Comparison of ENCODE assay signal across 8 cellular contexts in genomic region chr3:57756528-57757401, GRCh38. TPM values are rescaled to one million over a fixed set of nuclear protein-coding genes. Genes with fewer than 3 reads are reported as not detected.
DNase-seq lines count a peak whose midpoint lies in the region; ATAC-seq and TF ChIP-seq lines count a peak whose summit lies in the region.

No MANE protein-coding gene starts in this region.

- H3K36me3 ChIP-seq in KMS-11 (ENCODE audit: insufficient read depth) = no peaks in the 10 kb centered on the region; the same call in 1 of the 2 replicates
- H3K36me3 ChIP-seq in ectodermal cell (ENCODE audit: control insufficient read depth, insufficient read depth, low read length) = no peaks in the 10 kb centered on the region

- H3K9me3 ChIP-seq in ectodermal cell (ENCODE audit: control insufficient read depth, low read length) = no peaks in the 10 kb centered on the region

- peak overlapping the region; percentile 94 for H3K9ac ChIP-seq in KMS-11

- peak overlapping the region; percentile 82 for H3K27ac Mint-ChIP-seq in Calu3 (ENCODE audit: unreplicated experiment)
- H3K27ac Mint-ChIP-seq in activated CD4-positive, alpha-beta memory T cell treated with anti-CD3 and anti-CD28 coated beads for 36 hours = peak overlapping the region; percentile 98

- intact Hi-C loops in Calu3 (cut with micrococcal nuclease; ENCODE audit: unreplicated experiment) = loop anchor here (1.0 to 10.0 kb wide), 3 partner anchors 47 to 162 kb away; partner anchors contain the start of gene ARF4
- intact Hi-C loops in activated CD4-positive, alpha-beta memory T cell treated with anti-CD3 and anti-CD28 coated beads for 36 hours (cut with micrococcal nuclease) = loop anchor here (1.0 to 10.0 kb wide), 8 partner anchors 49 to 676 kb away; partner anchors contain the start of genes APPL1, ARF4, PDE12 and PDHB

- H3K27me3 ChIP-seq in KMS-11 (ENCODE audit: insufficient read depth, low read depth) (no peaks in the 10 kb centered on the region), ectodermal cell (ENCODE audit: control insufficient read depth, insufficient read depth, low read length, poor library complexity, severe bottlenecking) (peaks cover 7% of the 10 kb centered on the region)

- H3K27me3 Mint-ChIP-seq in Calu3 (ENCODE audit: unreplicated experiment) = no peaks in the 10 kb centered on the region
- H3K27me3 Mint-ChIP-seq in activated CD4-positive, alpha-beta memory T cell treated with anti-CD3 and anti-CD28 coated beads for 36 hours = no peaks in the 10 kb centered on the region

- no peaks in the 10 kb centered on the region for H4K20me1 ChIP-seq in KMS-11 (ENCODE audit: insufficient read depth)

- no peaks in the 10 kb centered on the region for H3K9me3 Mint-ChIP-seq in Calu3 (ENCODE audit: low read depth, unreplicated experiment)
- H3K9me3 Mint-ChIP-seq in activated CD4-positive, alpha-beta memory T cell treated with anti-CD3 and anti-CD28 coated beads for 36 hours = no peaks in the 10 kb centered on the region

- H3K4me1 Mint-ChIP-seq in Calu3 (ENCODE audit: low read depth, unreplicated experiment) = peaks cover 18% of the 10 kb centered on the region
- peaks cover 40% of the 10 kb centered on the region for H3K4me1 Mint-ChIP-seq in activated CD4-positive, alpha-beta memory T cell treated with anti-CD3 and anti-CD28 coated beads for 36 hours (ENCODE audit: low read depth)

- CTCF ChIA-PET in Calu3 (lab: Charles Lee) = interaction anchor here (0.8 to 1.7 kb wide), 4 partner anchors 14 to 68 kb away, joined by 3 to 4 read pairs (median 4); partner anchors contain the start of gene DENND6A
- CTCF ChIA-PET in activated CD4-positive, alpha-beta memory T cell treated with anti-CD3 and anti-CD28 coated beads for 36 hours (lab: Charles Lee) = interaction anchor here (0.8 to 1.4 kb wide), 4 partner anchors 74 to 359 kb away, joined by 3 to 8 read pairs (median 4); partner anchors contain the start of gene PDE12

- H3K79me2 ChIP-seq in KMS-11 (ENCODE audit: insufficient read depth, low read depth) = peaks cover 46% of the 10 kb centered on the region

- H3K36me3 Mint-ChIP-seq in Calu3 (ENCODE audit: insufficient read depth, unreplicated experiment) = peaks cover 55% of the 10 kb centered on the region
- peaks cover 23% of the 10 kb centered on the region for H3K36me3 Mint-ChIP-seq in activated CD4-positive, alpha-beta memory T cell treated with anti-CD3 and anti-CD28 coated beads for 36 hours

- DNase-seq in Calu3 = peak; percentile 38
- DNase-seq in activated CD4-positive, alpha-beta memory T cell treated with anti-CD3 and anti-CD28 coated beads for 36 hours = peak; percentile 61
- DNase-seq in lung microvascular endothelial cell (ENCODE audit: low read depth in 2 of 2) = peak; percentile 59 to 60
- DNase-seq in stimulated activated CD8-positive, alpha-beta memory T cell treated with anti-CD3 and anti-CD28 coated beads, Interleukin-2, amount 100 ng/mL, for 1 hour (ENCODE audit: low read depth in 2 of 2) = peak; percentile 4 to 10
- no peak for DNase-seq in H4 (ENCODE audit: low spot score)

- POLR2A ChIA-PET in activated CD4-positive, alpha-beta memory T cell treated with anti-CD3 and anti-CD28 coated beads for 36 hours (lab: Charles Lee) = interaction anchor here (0.7 to 1.9 kb wide), 5 partner anchors 64 to 549 kb away, joined by 3 to 13 read pairs (median 3); partner anchors contain the start of genes ARF4, DENND6A, HTD2 and PDE12

- H2AFZ ChIP-seq in KMS-11 (ENCODE audit: low read depth) = peak overlapping the region; percentile 94

- peaks cover 19% of the 10 kb centered on the region for H3K4me1 ChIP-seq in KMS-11 (ENCODE audit: low read depth, poor library complexity, severe bottlenecking)
- peaks cover 4% of the 10 kb centered on the region for H3K4me1 ChIP-seq in ectodermal cell (ENCODE audit: control insufficient read depth, insufficient read depth, low read length)

- peak overlapping the region; percentile 45 for H3K4me2 ChIP-seq in KMS-11

- WGBS in ectodermal cell, 2 experiments = 0% methylated on average over 84 of the region's 84 CpGs

- peak overlapping the region; percentile 89 for H3K4me3 Mint-ChIP-seq in Calu3 (ENCODE audit: low read depth, unreplicated experiment)
- peak overlapping the region; percentile 97 for H3K4me3 Mint-ChIP-seq in activated CD4-positive, alpha-beta memory T cell treated with anti-CD3 and anti-CD28 coated beads for 36 hours

- peak overlapping the region; percentile 17 for H3K4me3 ChIP-seq in KMS-11 (IDR thresholded peaks at IDR 0.05; ENCODE audit: insufficient read depth, low read depth, low read length)
- H3K4me3 ChIP-seq in ectodermal cell (ENCODE audit: insufficient read depth, low read depth, low read length) = peak overlapping the region; percentile 78

- H3K27ac ChIP-seq in KMS-11 (peak overlapping the region; percentile 84), ectodermal cell (ENCODE audit: insufficient read depth, low read depth, low read length, poor library complexity, severe bottlenecking) (peak overlapping the region; percentile 91)

- TF ChIP-seq CTCF in Calu3 (IDR thresholded peaks at IDR 0.05; ENCODE audit: unreplicated experiment) (no peak), KMS-11 (conservative IDR thresholded peaks at IDR 0.05; ENCODE audit: low read depth, low read length) (no peak)

- peak; percentile 20 for ATAC-seq in GM21576 (IDR thresholded peaks at IDR 0.05; ENCODE audit: unreplicated experiment)

- no TSS peak for BruUV-seq in Calu3 (replicated peaks; lab: Mats Ljungman, UMichigan)

RNA-seq across cellular contexts. Expression of gene SLMAP, which starts 0.7 kb away (rescaled TPM):
- 103 and 114 TPM in 2 replicates for total RNA-seq in Calu3 (2022)
- total RNA-seq in activated CD4-positive, alpha-beta memory T cell treated with anti-CD3 and anti-CD28 coated beads for 36 hours = 10 to 100 TPM; 42.5 to 43.9 TPM
- 31.3 TPM for polyA plus RNA-seq in ectodermal cell (2013, experiment 1 of 4)
- polyA plus RNA-seq in ectodermal cell (2013, experiment 2 of 4) = 29.8 TPM
- polyA plus RNA-seq in ectodermal cell (2013, experiment 3 of 4) = 24.8 TPM
- polyA plus RNA-seq in ectodermal cell (2013, experiment 4 of 4) = 28.6 TPM
- total RNA-seq in lung microvascular endothelial cell = 22.9 and 27.6 TPM in 2 replicates
- total RNA-seq in H4 (2014; rRNA removed; shearing (Covaris generic)) = 9.4 and 17.0 TPM in 2 replicates
